ENCODE assay signal across 22 cellular contexts in genomic region chr5:111960466-111961215, GRCh38.
A peak's percentile ranks its signal among the peaks of the same experiment; 100 is the strongest.
DNase-seq lines count a peak whose midpoint lies in the region; ATAC-seq, FAIRE-seq and TF ChIP-seq lines count a peak whose summit lies in the region.
"Had no signal": no experiment of that assay in that cellular context is flagged by ENCODE, and none has a peak within 500 bp of the region (broad histone marks: within the 10 kb centered on the region; RNA-seq: fewer than 3 reads in every experiment).

No MANE protein-coding gene starts in this region.

- BruUV-seq in MCF 10A (replicated peaks; lab: Mats Ljungman, UMichigan), result no TSS peak

- TF ChIP-seq POLR2A in breast epithelium (IDR thresholded peaks at IDR 0.05), result no peak

- H3K4me1 Mint-ChIP-seq in MCF 10A (ENCODE audit: insufficient read depth, unreplicated experiment) (peaks cover 7% of the 10 kb centered on the region), astrocyte (ENCODE audit: low read depth, unreplicated experiment) (peaks cover 6% of the 10 kb centered on the region)
- H3K4me1 Mint-ChIP-seq in activated CD4-positive, alpha-beta memory T cell treated with anti-CD3 and anti-CD28 coated beads, Interleukin-2, amount 10 ng/mL, durations not matched to agents 7 days and 5 days, result no peaks in the 10 kb centered on the region
- H3K4me1 Mint-ChIP-seq: central memory CD8-positive, alpha-beta T cell had no signal

- H3K9me3 Mint-ChIP-seq in MCF 10A (ENCODE audit: unreplicated experiment) (no peaks in the 10 kb centered on the region), astrocyte (ENCODE audit: unreplicated experiment) (peaks cover 1% of the 10 kb centered on the region)
- H3K9me3 Mint-ChIP-seq in activated CD4-positive, alpha-beta memory T cell treated with anti-CD3 and anti-CD28 coated beads, Interleukin-2, amount 10 ng/mL, durations not matched to agents 7 days and 5 days, result no peaks in the 10 kb centered on the region
- H3K9me3 Mint-ChIP-seq: central memory CD8-positive, alpha-beta T cell; effector memory CD8-positive, alpha-beta T cell; natural killer cell treated with Interleukin-12 subunit alpha and Interleukin-12 subunit beta and Interleukin-15 and Interleukin-18, amount 100 ng/mL, for 72 hours had no signal

- H3K27me3 Mint-ChIP-seq in MCF 10A (ENCODE audit: insufficient read depth, unreplicated experiment) (no peaks in the 10 kb centered on the region), astrocyte (ENCODE audit: low read depth, unreplicated experiment) (no peaks in the 10 kb centered on the region)
- no peaks in the 10 kb centered on the region for H3K27me3 Mint-ChIP-seq in activated CD4-positive, alpha-beta memory T cell treated with anti-CD3 and anti-CD28 coated beads, Interleukin-2, amount 10 ng/mL, durations not matched to agents 7 days and 5 days
- H3K27me3 Mint-ChIP-seq: central memory CD8-positive, alpha-beta T cell; effector memory CD8-positive, alpha-beta T cell had no signal

- H3K4me2 ChIP-seq in astrocyte (ENCODE audit: low read length), result no peak overlapping the region

- no peak overlapping the region for H3K27ac Mint-ChIP-seq in MCF 10A (ENCODE audit: low read depth, unreplicated experiment)
- H3K27ac Mint-ChIP-seq in astrocyte (ENCODE audit: unreplicated experiment), result no peak overlapping the region
- no peak overlapping the region for H3K27ac Mint-ChIP-seq in activated CD4-positive, alpha-beta memory T cell treated with anti-CD3 and anti-CD28 coated beads, Interleukin-2, amount 10 ng/mL, durations not matched to agents 7 days and 5 days
- H3K27ac Mint-ChIP-seq: effector memory CD8-positive, alpha-beta T cell; natural killer cell treated with Interleukin-12 subunit alpha and Interleukin-12 subunit beta and Interleukin-15 and Interleukin-18, amount 100 ng/mL, for 72 hours had no signal

- no peak overlapping the region for H3K4me3 ChIP-seq in breast epithelium
- no peak overlapping the region for H3K4me3 ChIP-seq in astrocyte (ENCODE audit: insufficient read depth, low read depth, low read length)
- no peak overlapping the region for H3K4me3 ChIP-seq in subcutaneous abdominal adipose tissue (ENCODE audit: low read depth in 1 of 5, low read length in 5 of 5)
- H3K4me3 ChIP-seq: prostate gland, tibial nerve had no signal

- ATAC-seq in foreskin keratinocyte, result peak; percentile 26
- ATAC-seq in GM18861 (IDR thresholded peaks at IDR 0.05; ENCODE audit: unreplicated experiment), result no peak
- no peak for ATAC-seq in HG03520 (IDR thresholded peaks at IDR 0.05; ENCODE audit: unreplicated experiment)
- ATAC-seq: effector memory CD8-positive, alpha-beta T cell; natural killer cell treated with Interleukin-12 subunit alpha and Interleukin-12 subunit beta and Interleukin-15 and Interleukin-18, amount 100 ng/mL, for 72 hours had no signal

- no peak overlapping the region for H2AFZ ChIP-seq in astrocyte (ENCODE audit: low read depth, low read length)

- H3K27me3 ChIP-seq in breast epithelium (no peaks in the 10 kb centered on the region), astrocyte (ENCODE audit: insufficient read depth, low read length) (no peaks in the 10 kb centered on the region), foreskin keratinocyte (no peaks in the 10 kb centered on the region), subcutaneous abdominal adipose tissue (ENCODE audit: control insufficient read depth in 5 of 5, insufficient read depth in 4 of 5, low read length in 5 of 5) (no peaks in the 10 kb centered on the region)
- H3K27me3 ChIP-seq: tibial nerve had no signal

- H3K79me2 ChIP-seq in astrocyte (ENCODE audit: insufficient read depth, low read length), result no peaks in the 10 kb centered on the region

- no peaks in the 10 kb centered on the region for H3K36me3 ChIP-seq in breast epithelium
- H3K36me3 ChIP-seq in astrocyte (ENCODE audit: insufficient read depth, low read length), result no peaks in the 10 kb centered on the region
- no peaks in the 10 kb centered on the region for H3K36me3 ChIP-seq in subcutaneous abdominal adipose tissue (ENCODE audit: control insufficient read depth in 5 of 5, insufficient read depth in 5 of 5, low read length in 5 of 5)
- H3K36me3 ChIP-seq: prostate gland, tibial nerve had no signal

- H3K4me1 ChIP-seq in breast epithelium (no peaks in the 10 kb centered on the region), astrocyte (ENCODE audit: insufficient read depth, low read length) (no peaks in the 10 kb centered on the region), foreskin keratinocyte (no peaks in the 10 kb centered on the region), subcutaneous abdominal adipose tissue (ENCODE audit: control insufficient read depth in 5 of 5, insufficient read depth in 5 of 5, low read length in 5 of 5) (peaks cover 0 to 16% (median 9%) of the 10 kb centered on the region in 5 donors)
- H3K4me1 ChIP-seq: prostate gland, tibial nerve had no signal

- H3K27ac ChIP-seq in breast epithelium, result no peak overlapping the region
- H3K27ac ChIP-seq in astrocyte (ENCODE audit: low read depth, low read length), result no peak overlapping the region
- no peak overlapping the region for H3K27ac ChIP-seq in foreskin keratinocyte
- H3K27ac ChIP-seq in subcutaneous abdominal adipose tissue (ENCODE audit: low read depth, low read length), result peak overlapping the region; percentile 84
- H3K27ac ChIP-seq: prostate gland, tibial nerve had no signal

- FAIRE-seq in astrocyte (lab: Jason Lieb, UNC), result peak; percentile 76
- FAIRE-seq: GM19239 had no signal

- TF ChIP-seq CTCF in MCF 10A (IDR thresholded peaks at IDR 0.05; ENCODE audit: unreplicated experiment), result no peak
- TF ChIP-seq CTCF in breast epithelium (IDR thresholded peaks at IDR 0.05), result no peak
- no peak for TF ChIP-seq CTCF in astrocyte (IDR thresholded peaks at IDR 0.05; ENCODE audit: insufficient read depth, low read depth, low read length)
- TF ChIP-seq CTCF in foreskin keratinocyte (conservative IDR thresholded peaks at IDR 0.05), result no peak

- no peaks in the 10 kb centered on the region for H3K9me3 ChIP-seq in breast epithelium
- no peaks in the 10 kb centered on the region for H3K9me3 ChIP-seq in astrocyte (ENCODE audit: insufficient read depth, low read depth, low read length)
- H3K9me3 ChIP-seq in subcutaneous abdominal adipose tissue (ENCODE audit: control insufficient read depth in 5 of 5, low read length in 5 of 5), result peaks cover 0 to 4% (median 0%) of the 10 kb centered on the region in 5 donors
- H3K9me3 ChIP-seq: prostate gland, tibial nerve had no signal

- POLR2A ChIA-PET in MCF 10A (lab: Yijun Ruan, JAX), result interaction anchor here (0.7 to 1.6 kb wide), 4 partner anchors 12 to 181 kb away, joined by 3 to 4 read pairs (median 3); no protein-coding TSS in a partner anchor
- POLR2A ChIA-PET in activated CD4-positive, alpha-beta memory T cell treated with anti-CD3 and anti-CD28 coated beads, Interleukin-2, amount 10 ng/mL, durations not matched to agents 7 days and 5 days (lab: Charles Lee), result no interaction called here

- H3K9ac ChIP-seq in astrocyte (ENCODE audit: low read length) (no peak overlapping the region), subcutaneous abdominal adipose tissue (ENCODE audit: low read length in 5 of 5) (no peak overlapping the region)

- H4K20me1 ChIP-seq in astrocyte (ENCODE audit: insufficient read depth, low read length), result no peaks in the 10 kb centered on the region

- intact Hi-C loops in MCF 10A (cut with micrococcal nuclease) (no loop called here), breast epithelium (cut with DNase I; ENCODE audit: low total_unique reads) (no loop called here)

- DNase-seq in MCF 10A (ENCODE audit: unreplicated experiment) (peak; percentile 54), breast epithelium (ENCODE audit: low spot score in 2 of 2) (no peak), astrocyte (ENCODE audit: low read depth) (peak; percentile 59), foreskin keratinocyte (no peak)
- no peak for DNase-seq in activated CD4-positive, alpha-beta memory T cell treated with anti-CD3 and anti-CD28 coated beads, Interleukin-2, amount 10 ng/mL, durations not matched to agents 7 days and 5 days
- DNase-seq: 8988T; DMS53; effector memory CD8-positive, alpha-beta T cell; mammary epithelial cell; NCI-H1436 treated with DMSO at 0.1 percent for 48 hours; NCI-H345; SIG-M5; stimulated activated naive CD4-positive, alpha-beta T cell; T-helper 2 cell had no signal

- H3K4me3 Mint-ChIP-seq in MCF 10A (ENCODE audit: unreplicated experiment) (no peak overlapping the region), astrocyte (ENCODE audit: unreplicated experiment) (no peak overlapping the region)
- H3K4me3 Mint-ChIP-seq in activated CD4-positive, alpha-beta memory T cell treated with anti-CD3 and anti-CD28 coated beads, Interleukin-2, amount 10 ng/mL, durations not matched to agents 7 days and 5 days, result no peak overlapping the region
- H3K4me3 Mint-ChIP-seq: central memory CD8-positive, alpha-beta T cell; effector memory CD8-positive, alpha-beta T cell; natural killer cell treated with Interleukin-12 subunit alpha and Interleukin-12 subunit beta and Interleukin-15 and Interleukin-18, amount 100 ng/mL, for 72 hours had no signal

- CTCF ChIA-PET in MCF 10A (lab: Yijun Ruan, JAX), result interaction anchor here (0.6 to 0.7 kb wide), 2 partner anchors 48 to 201 kb away, joined by 4 read pairs; no protein-coding TSS in a partner anchor
- CTCF ChIA-PET in activated CD4-positive, alpha-beta memory T cell treated with anti-CD3 and anti-CD28 coated beads, Interleukin-2, amount 10 ng/mL, durations not matched to agents 7 days and 5 days (lab: Charles Lee), result no interaction called here

- H3K36me3 Mint-ChIP-seq in MCF 10A (ENCODE audit: insufficient read depth, unreplicated experiment) (no peaks in the 10 kb centered on the region), astrocyte (ENCODE audit: low read depth, unreplicated experiment) (no peaks in the 10 kb centered on the region)
- H3K36me3 Mint-ChIP-seq in activated CD4-positive, alpha-beta memory T cell treated with anti-CD3 and anti-CD28 coated beads, Interleukin-2, amount 10 ng/mL, durations not matched to agents 7 days and 5 days (ENCODE audit: low read depth), result no peaks in the 10 kb centered on the region
- H3K36me3 Mint-ChIP-seq: natural killer cell treated with Interleukin-12 subunit alpha and Interleukin-12 subunit beta and Interleukin-15 and Interleukin-18, amount 100 ng/mL, for 72 hours had no signal

Comparison
In these comparisons a context has a peak if more than half of its experiments do, and no peak if none do; other contexts are left out.
1. DNase-seq: peak in MCF 10A (single experiment) and astrocyte (single experiment); none in breast epithelium (0 of 2), foreskin keratinocyte (0 of 2) and activated CD4-positive, alpha-beta memory T cell treated with anti-CD3 and anti-CD28 coated beads, Interleukin-2, amount 10 ng/mL, durations not matched to agents 7 days and 5 days (single experiment).